Comparison of ENCODE assay signal across 8 cellular contexts in the genomic region with DNA sequence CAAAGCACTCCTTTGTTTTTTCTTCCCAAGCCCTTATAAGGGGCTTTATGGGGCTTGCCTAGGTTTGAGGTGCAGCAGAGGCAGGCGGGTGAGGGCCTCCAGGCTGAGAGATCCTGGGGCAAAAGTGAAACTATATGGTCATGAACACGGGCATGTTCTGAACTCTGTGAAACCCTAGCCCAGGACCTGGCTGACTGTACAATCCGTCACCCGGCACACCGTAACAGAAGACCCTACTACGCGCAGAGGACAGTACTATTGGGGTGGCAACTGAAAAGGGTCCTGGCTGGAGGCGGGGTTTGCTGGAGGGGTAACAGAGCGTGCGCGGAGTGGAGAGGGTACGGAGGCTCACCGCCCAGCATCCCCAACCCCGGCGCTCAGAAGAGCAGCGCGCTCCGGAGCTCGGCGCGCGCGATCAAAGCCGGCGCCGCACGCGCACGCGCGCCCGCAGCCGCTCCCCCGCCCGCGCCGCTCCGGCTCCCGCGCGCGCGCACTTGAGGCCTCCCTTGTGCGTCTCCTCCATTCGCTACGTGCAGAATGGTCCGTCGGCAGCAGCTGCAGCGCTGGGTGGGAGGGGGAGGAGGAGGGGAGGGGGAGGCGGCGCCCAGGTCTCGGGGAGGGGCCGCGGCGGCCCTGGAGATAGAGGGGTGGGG. TPM values are rescaled to one million over a fixed set of nuclear protein-coding genes. Genes with fewer than 3 reads are reported as not detected.
DNase-seq lines count a peak whose midpoint lies in the region; ATAC-seq and TF ChIP-seq lines count a peak whose summit lies in the region.

No MANE protein-coding gene starts in this region.

- H3K9me3 Mint-ChIP-seq in GM23338 (no peaks in the 10 kb centered on the region), progenitor cell of endocrine pancreas (ENCODE audit: low read depth) (no peaks in the 10 kb centered on the region)

- H3K4me3 Mint-ChIP-seq in GM23338 (peak overlapping the region; percentile 87), progenitor cell of endocrine pancreas (ENCODE audit: low read depth) (peak overlapping the region; percentile 86)

- H3K27me3 ChIP-seq in DOHH2 (ENCODE audit: control insufficient read depth, low read length) (peaks cover 25% of the 10 kb centered on the region), GM23338 (ENCODE audit: insufficient read depth) (peaks cover 6% of the 10 kb centered on the region), MM.1S (replicated peaks; ENCODE audit: insufficient read depth, low read length) (no peaks in the 10 kb centered on the region)

- peak overlapping the region; percentile 97 for H2AFZ ChIP-seq in GM23338
- H2AFZ ChIP-seq in MM.1S (ENCODE audit: low read length), result peak overlapping the region; percentile 66

- ATAC-seq in GM23338, result peak; percentile 43

- H4K20me1 ChIP-seq in DOHH2 (ENCODE audit: control insufficient read depth, insufficient read depth, low read depth, low read length), result no peaks in the 10 kb centered on the region
- H4K20me1 ChIP-seq in GM23338 (replicated peaks; ENCODE audit: insufficient read depth), result no peaks in the 10 kb centered on the region
- H4K20me1 ChIP-seq in MM.1S (ENCODE audit: insufficient read depth, low read length), result no peaks in the 10 kb centered on the region

- H3K9me3 ChIP-seq in DOHH2 (ENCODE audit: control insufficient read depth, insufficient read depth, low read length) (no peaks in the 10 kb centered on the region), MM.1S (replicated peaks; ENCODE audit: insufficient read depth, low read length) (no peaks in the 10 kb centered on the region)

- intact Hi-C loops in head of caudate nucleus (cut with DNase I), result loop anchor here (10.0 kb wide), 1 partner anchor 198 kb away; no protein-coding TSS in a partner anchor

- H3K79me2 ChIP-seq in DOHH2 (ENCODE audit: control insufficient read depth, low read length) (no peaks in the 10 kb centered on the region), GM23338 (replicated peaks; ENCODE audit: insufficient read depth) (no peaks in the 10 kb centered on the region), MM.1S (ENCODE audit: low read length) (no peaks in the 10 kb centered on the region)

- peak overlapping the region; percentile 59; the same call in 1 of the 2 replicates for H3K9ac ChIP-seq in MM.1S (ENCODE audit: low read length)

- H3K4me1 Mint-ChIP-seq in GM23338 (peaks cover 25% of the 10 kb centered on the region), progenitor cell of endocrine pancreas (ENCODE audit: low read depth) (peaks cover 11% of the 10 kb centered on the region)

- H3K27ac Mint-ChIP-seq in GM23338, result peak overlapping the region; percentile 76; the same call in 1 of the 2 replicates
- peak overlapping the region; percentile 92 for H3K27ac Mint-ChIP-seq in progenitor cell of endocrine pancreas

- H3K9me2 ChIP-seq in DOHH2 (replicated peaks; ENCODE audit: control insufficient read depth, low read length) (no peaks in the 10 kb centered on the region), GM23338 (ENCODE audit: insufficient read depth) (no peaks in the 10 kb centered on the region), MM.1S (replicated peaks; ENCODE audit: insufficient read depth, low read length) (no peaks in the 10 kb centered on the region)

- H3K36me3 ChIP-seq in DOHH2 (ENCODE audit: control insufficient read depth, low read length) (no peaks in the 10 kb centered on the region), GM23338 (ENCODE audit: insufficient read depth) (no peaks in the 10 kb centered on the region), MM.1S (replicated peaks; ENCODE audit: insufficient read depth, low read length) (no peaks in the 10 kb centered on the region), urinary bladder (ENCODE audit: insufficient read depth) (no peaks in the 10 kb centered on the region)

- peak overlapping the region; percentile 88 for H3K4me2 ChIP-seq in DOHH2 (ENCODE audit: low read length)
- H3K4me2 ChIP-seq in GM23338, result peak overlapping the region; percentile 97
- peak overlapping the region; percentile 91 for H3K4me2 ChIP-seq in MM.1S (ENCODE audit: low read depth, low read length)

- H3K36me3 Mint-ChIP-seq in GM23338 (ENCODE audit: low read depth) (no peaks in the 10 kb centered on the region), progenitor cell of endocrine pancreas (ENCODE audit: insufficient read depth) (no peaks in the 10 kb centered on the region)

- DNase-seq in GM23338 (ENCODE audit: low spot score) (peak; percentile 95), MM.1S (peak; percentile 84), head of caudate nucleus (peak; percentile 44 to 93 (median 84)), progenitor cell of endocrine pancreas (ENCODE audit: low spot score, unreplicated experiment) (peak; percentile 75), NCI-H1694 treated with DMSO at 0.1 percent for 48 hours (lab: John Stamatoyannopoulos, UW) (no peak)
- DNase-seq in activated T-helper 9 cell treated with anti-CD3 and anti-CD28 coated beads, Interleukin-2, amount 50 U/mL, for 16 hours (ENCODE audit: low read depth), result peak; percentile 61

- peaks cover 51% of the 10 kb centered on the region for H3K4me1 ChIP-seq in DOHH2 (ENCODE audit: control insufficient read depth, low read length)
- peaks cover 27% of the 10 kb centered on the region for H3K4me1 ChIP-seq in GM23338 (ENCODE audit: insufficient read depth)
- H3K4me1 ChIP-seq in MM.1S (ENCODE audit: low read length), result peaks cover 24% of the 10 kb centered on the region
- no peaks in the 10 kb centered on the region for H3K4me1 ChIP-seq in urinary bladder (ENCODE audit: insufficient read depth)

- H3K27ac ChIP-seq in DOHH2 (ENCODE audit: low read depth, low read length) (no peak overlapping the region), GM23338 (ENCODE audit: low read depth) (peak overlapping the region; percentile 81; the same call in 1 of the 2 replicates), MM.1S (ENCODE audit: low read length) (peak overlapping the region; percentile 54; the same call in 1 of the 2 replicates), urinary bladder (ENCODE audit: low read depth) (peak overlapping the region; percentile 53)

- H3K27me3 Mint-ChIP-seq in GM23338 (ENCODE audit: insufficient read depth, low read depth, poor library complexity), result peaks cover 11% of the 10 kb centered on the region
- H3K27me3 Mint-ChIP-seq in progenitor cell of endocrine pancreas, result peaks cover 25% of the 10 kb centered on the region

- 2% methylated on average over 55 of the region's 55 CpGs for WGBS in urinary bladder

- H3F3A ChIP-seq in DOHH2 (ENCODE audit: control insufficient read depth, insufficient read depth) (0 out of 2 replicates have a peak, but pooled peaks cover 2% of the 10 kb centered on the region), GM23338 (replicated peaks; ENCODE audit: low read depth) (peaks cover 13% of the 10 kb centered on the region; the same call in 1 of the 2 replicates), MM.1S (ENCODE audit: insufficient read depth, low read length) (peaks cover 19% of the 10 kb centered on the region)

- H3K4me3 ChIP-seq in DOHH2 (ENCODE audit: low read length) (peak overlapping the region; percentile 72), GM23338 (peak overlapping the region; percentile 73), MM.1S (ENCODE audit: low read length) (peak overlapping the region; percentile 69), urinary bladder (ENCODE audit: low read depth, low read length) (peak overlapping the region; percentile 39)

- no peak for TF ChIP-seq CTCF in DOHH2 (IDR thresholded peaks at IDR 0.05; ENCODE audit: low read depth, low read length, poor library complexity, severe bottlenecking)
- TF ChIP-seq CTCF in GM23338 (conservative IDR thresholded peaks at IDR 0.05; ENCODE audit: low read depth in 2 of 2), result no peak
- no peak for TF ChIP-seq CTCF in MM.1S (IDR thresholded peaks at IDR 0.05; ENCODE audit: low read length)
- no peak for TF ChIP-seq CTCF in progenitor cell of endocrine pancreas (IDR thresholded peaks at IDR 0.05; ENCODE audit: unreplicated experiment)

RNA-seq across cellular contexts. Expression of a gene that starts 54.2 kb away (rescaled TPM):
- 62.6 and 70.0 TPM in 2 replicates for total RNA-seq in GM23338 (2014; rRNA removed; shearing (Covaris generic))
- 178 and 191 TPM in 2 replicates for polyA plus RNA-seq in GM23338 (2016; fragmentation: Nextera tagmentation; extraction: Ambion mirVana)
- total RNA-seq in progenitor cell of endocrine pancreas, result 49.9 and 51.1 TPM in 2 replicates
- 27.4 TPM for total RNA-seq in urinary bladder
- polyA plus RNA-seq in urinary bladder, result 42.0 TPM

RNA-seq across cellular contexts. Expression of a gene that starts 54.3 kb away (rescaled TPM):
- 30.2 and 36.0 TPM in 2 replicates for total RNA-seq in GM23338 (2014; rRNA removed; shearing (Covaris generic))
- 8.0 and 10.1 TPM in 2 replicates for polyA plus RNA-seq in GM23338 (2016; fragmentation: Nextera tagmentation; extraction: Ambion mirVana)
- 69.1 and 72.3 TPM in 2 replicates for total RNA-seq in progenitor cell of endocrine pancreas
- 12.4 TPM for total RNA-seq in urinary bladder
- polyA plus RNA-seq in urinary bladder, result 20.0 TPM
